ENCODE assay signal across 11 cellular contexts in the genomic region with DNA sequence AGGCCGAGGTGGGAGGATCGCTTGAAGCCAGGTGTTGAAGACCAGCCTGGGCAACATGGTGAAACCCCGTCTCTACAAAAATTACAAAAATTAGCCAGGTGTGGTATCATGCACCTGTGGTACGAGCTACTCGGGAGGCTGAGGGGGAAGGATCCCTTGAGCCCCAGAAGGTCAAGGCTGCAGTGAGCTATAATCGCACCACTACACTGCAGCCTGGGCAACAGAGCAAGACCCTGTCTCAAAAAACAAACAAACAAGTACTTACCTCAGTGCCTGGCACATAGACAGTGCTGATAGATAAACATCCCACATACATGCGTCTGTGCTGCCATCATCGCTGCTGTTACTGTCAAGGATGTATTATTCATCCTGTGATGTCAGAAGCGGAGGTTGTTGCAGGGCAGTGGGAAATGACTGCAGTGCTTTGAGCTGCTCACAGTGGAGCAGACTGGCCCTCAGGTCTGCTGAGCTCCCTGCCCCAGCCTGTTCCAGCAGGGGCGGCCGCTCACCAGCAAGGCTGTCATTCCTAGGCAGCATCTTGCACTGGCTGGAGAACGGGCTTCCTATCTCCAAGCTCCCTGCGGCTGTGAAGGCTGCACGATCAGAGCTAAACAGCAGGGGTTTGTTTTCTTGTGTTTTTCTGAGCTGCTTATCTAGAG. TPM values are rescaled to one million over a fixed set of nuclear protein-coding genes. Genes with fewer than 3 reads are reported as not detected.
DNase-seq lines count a peak whose midpoint lies in the region; ATAC-seq and TF ChIP-seq lines count a peak whose summit lies in the region.
"Had no signal": no experiment of that assay in that cellular context is flagged by ENCODE, and none has a peak within 500 bp of the region (broad histone marks: within the 10 kb centered on the region; RNA-seq: fewer than 3 reads in every experiment).

No MANE protein-coding gene starts in this region.

- ATAC-seq in RWPE2 (ENCODE audit: low read depth) (peak; percentile 44; the same call in 1 of the 3 replicates), foreskin keratinocyte (peak; percentile 38), HG03342 (IDR thresholded peaks at IDR 0.05; ENCODE audit: unreplicated experiment) (no peak), HG03095 (IDR thresholded peaks at IDR 0.05; ENCODE audit: unreplicated experiment) (no peak)
- ATAC-seq: GM12878 had no signal

- H3K9me3 ChIP-seq in RWPE2 (ENCODE audit: severe bottlenecking) (no peaks in the 10 kb centered on the region), sigmoid colon (no peaks in the 10 kb centered on the region)

- peak; percentile 43 for DNase-seq in DMS53 (lab: John Stamatoyannopoulos, UW)
- no peak for DNase-seq in DMS53 treated with DMSO at 0.1 percent for 48 hours (lab: John Stamatoyannopoulos, UW; ENCODE audit: unreplicated experiment)
- no peak for DNase-seq in RWPE2 (ENCODE audit: low spot score)
- DNase-seq in foreskin keratinocyte = peak in 1 of 2 donors; percentile 55
- no peak for DNase-seq in sigmoid colon
- DNase-seq in NCI-H1694 (lab: John Stamatoyannopoulos, UW) = no peak
- DNase-seq: activated naive CD8-positive, alpha-beta T cell treated with anti-CD3 and anti-CD28 coated beads, Interleukin-2, amount 10 ng/mL, durations not matched to agents 7 days and 5 days had no signal

- H3K4me3 ChIP-seq in RWPE2 (ENCODE audit: severe bottlenecking) (no peak overlapping the region), sigmoid colon (no peak overlapping the region)
- H3K4me3 ChIP-seq: GM12878 had no signal

- 91% methylated on average over 14 of the region's 14 CpGs for WGBS in sigmoid colon, 2 donors

- no peak for TF ChIP-seq POLR2A in sigmoid colon (IDR thresholded peaks at IDR 0.05)

- intact Hi-C loops in sigmoid colon (cut with DNase I) = no loop called here

- peak in 2 of 4 donors; percentile 38 to 71 for TF ChIP-seq EP300 in sigmoid colon (IDR thresholded peaks at IDR 0.05)

- H3K27me3 ChIP-seq in RWPE2 (ENCODE audit: insufficient read depth, poor library complexity, severe bottlenecking) (no peaks in the 10 kb centered on the region), foreskin keratinocyte (no peaks in the 10 kb centered on the region), sigmoid colon (no peaks in the 10 kb centered on the region)

- H3K4me1 ChIP-seq in RWPE2 (ENCODE audit: insufficient read depth, poor library complexity, severe bottlenecking) (no peaks in the 10 kb centered on the region), foreskin keratinocyte (no peaks in the 10 kb centered on the region), sigmoid colon (peaks cover 0 to 83% (median 75%) of the 10 kb centered on the region in 4 donors)

- H3K27ac ChIP-seq in RWPE2 (ENCODE audit: poor library complexity, severe bottlenecking) (no peak overlapping the region), foreskin keratinocyte (no peak overlapping the region), sigmoid colon (peak overlapping the region; percentile 29 to 94 (median 60))
- H3K27ac ChIP-seq: 22Rv1 had no signal

- H3K36me3 ChIP-seq in RWPE2 (ENCODE audit: low read depth) (peaks cover 11% of the 10 kb centered on the region; the same call in 1 of the 2 replicates), sigmoid colon (no peaks in the 10 kb centered on the region)

- TF ChIP-seq CTCF in RWPE2 (IDR thresholded peaks at IDR 0.05; ENCODE audit: poor library complexity, severe bottlenecking) = no peak
- TF ChIP-seq CTCF in foreskin keratinocyte (conservative IDR thresholded peaks at IDR 0.05) = no peak
- no peak for TF ChIP-seq CTCF in sigmoid colon (IDR thresholded peaks at IDR 0.05)

RNA-seq across cellular contexts. Expression of gene FOXK1, which starts 18.6 kb away (rescaled TPM):
- total RNA-seq in foreskin keratinocyte (20.9 and 22.2 TPM in 2 replicates), sigmoid colon (10 to 100 TPM; 15.8 to 47.1 (median 18.0) TPM)
- polyA plus RNA-seq in foreskin keratinocyte (3.6 and 3.8 TPM in 2 replicates), sigmoid colon (10 to 100 TPM in 1 of 3 donors, 1 to 10 TPM in 2; 1.8 to 18.1 (median 3.0) TPM)

Comparison
In these comparisons a context has a peak if more than half of its experiments do, and no peak if none do; other contexts are left out.
1. ATAC-seq: peak in RWPE2 (single experiment) and foreskin keratinocyte (single experiment); none in HG03342 (single experiment) and HG03095 (single experiment).
2. H3K27ac ChIP-seq: peak in sigmoid colon (4 of 4); none in RWPE2 (single experiment) and foreskin keratinocyte (single experiment).